Comparison of ENCODE assay signal across 8 cellular contexts in genomic region chr12:42023733-42024494, GRCh38.
DNase-seq lines count a peak whose midpoint lies in the region; ATAC-seq lines count a peak whose summit lies in the region.

No MANE protein-coding gene starts in this region.

- DNase-seq in NK-92 treated with Interleukin-12 subunit alpha and Interleukin-12 subunit beta, amount 100 ng/mL, for 24 hours (lab: John Stamatoyannopoulos, UW) = peak; percentile 17
- DNase-seq in NK-92 (lab: John Stamatoyannopoulos, UW; ENCODE audit: unreplicated experiment) = no peak
- peak; percentile 40 for DNase-seq in NCI-H2029 treated with DMSO at 0.1 percent for 48 hours (lab: John Stamatoyannopoulos, UW)
- peak; percentile 46 for DNase-seq in cerebellum (ENCODE audit: low spot score)
- DNase-seq in left kidney (ENCODE audit: low read depth, low spot score) = peak; percentile 93
- peak; percentile 63 for DNase-seq in stimulated activated CD4-positive, alpha-beta T cell treated with anti-CD3 and anti-CD28 coated beads, Interleukin-1b, Interleukin-23, amount 100 ng/mL, for 48 hours

- peak; percentile 94 for ATAC-seq in HG02885 (IDR thresholded peaks at IDR 0.05; ENCODE audit: poor library complexity, unreplicated experiment)
- ATAC-seq in activated CD4-positive, CD25-positive, alpha-beta regulatory T cell treated with anti-CD3 and anti-CD28 coated beads, Interleukin-2, amount 50 U/mL, for 24 hours = peak; percentile 64 to 68
